In the genomic region with DNA sequence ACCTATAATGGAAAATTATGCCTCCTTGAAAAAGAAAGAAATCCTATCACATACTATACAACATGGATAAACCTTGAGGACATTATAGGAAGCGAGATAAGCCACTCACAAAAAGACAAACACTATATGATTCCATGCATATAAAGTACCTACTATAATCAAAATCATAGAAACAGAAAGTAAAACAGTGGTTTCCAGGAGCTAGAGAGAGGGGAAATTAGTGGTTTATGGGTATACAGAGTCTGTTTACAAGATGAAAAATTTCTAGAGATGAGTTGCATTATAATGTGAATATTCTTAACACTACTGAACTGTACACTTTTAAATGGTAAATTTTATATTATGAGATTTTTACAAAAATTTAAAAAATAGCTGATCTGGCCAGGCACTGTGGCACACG, we compare ENCODE assay signal across 29 cellular contexts. TPM values are rescaled to one million over a fixed set of nuclear protein-coding genes. Genes with fewer than 3 reads are reported as not detected.
"Had no signal": no experiment of that assay in that cellular context is flagged by ENCODE, and none has a peak within 500 bp of the region (broad histone marks: within the 10 kb centered on the region; RNA-seq: fewer than 3 reads in every experiment).

No MANE protein-coding gene starts in this region.

- DNase-seq: Kasumi-1, KG1, MG63, MV-4-11, NCI-H1092, NCI-H1105, NCI-H1417 treated with DMSO at 0.1 percent for 48 hours, NCI-H1436 treated with DMSO at 0.1 percent for 48 hours, NCI-H1694 treated with DMSO at 0.1 percent for 48 hours, NCI-H187 treated with DMSO at 0.1 percent for 48 hours, NCI-H2029, NCI-H2081, NCI-H226, NCI-H446 treated with DMSO at 0.1 percent for 48 hours, NCI-H510A, NCI-H524, NCI-H526, NCI-H69, NCI-H748 treated with DMSO at 0.1 percent for 48 hours, NCI-H82, Peyer's patch, Right ventricle myocardium superior, RPMI8226, SHP77 treated with DMSO at 0.1 percent for 48 hours, SK-N-SH, SW 1271 had no signal

- H3K4me2 ChIP-seq: SK-N-SH had no signal

- H3K9ac ChIP-seq: SK-N-SH had no signal

- ATAC-seq: K562 had no signal

- H3K27me3 ChIP-seq: MG63, Peyer's patch, SJSA1 had no signal

- H3K27ac ChIP-seq: Peyer's patch, SJSA1 had no signal

- H3K4me3 ChIP-seq: K562, MG63, Peyer's patch, SJSA1 had no signal

- H3K4me1 ChIP-seq: Peyer's patch had no signal

- H3K9me2 ChIP-seq: SK-N-SH had no signal

- H3K9me3 ChIP-seq: MG63, Peyer's patch, SJSA1, SK-N-SH had no signal

- H3K36me3 ChIP-seq: MG63, Peyer's patch, SJSA1 had no signal

RNA-seq across cellular contexts. Expression of a gene that starts 40.5 kb away (rescaled TPM):
- total RNA-seq: OCI-LY7 had no signal
